ENCODE assay signal across 1 cellular context in the genomic region with DNA sequence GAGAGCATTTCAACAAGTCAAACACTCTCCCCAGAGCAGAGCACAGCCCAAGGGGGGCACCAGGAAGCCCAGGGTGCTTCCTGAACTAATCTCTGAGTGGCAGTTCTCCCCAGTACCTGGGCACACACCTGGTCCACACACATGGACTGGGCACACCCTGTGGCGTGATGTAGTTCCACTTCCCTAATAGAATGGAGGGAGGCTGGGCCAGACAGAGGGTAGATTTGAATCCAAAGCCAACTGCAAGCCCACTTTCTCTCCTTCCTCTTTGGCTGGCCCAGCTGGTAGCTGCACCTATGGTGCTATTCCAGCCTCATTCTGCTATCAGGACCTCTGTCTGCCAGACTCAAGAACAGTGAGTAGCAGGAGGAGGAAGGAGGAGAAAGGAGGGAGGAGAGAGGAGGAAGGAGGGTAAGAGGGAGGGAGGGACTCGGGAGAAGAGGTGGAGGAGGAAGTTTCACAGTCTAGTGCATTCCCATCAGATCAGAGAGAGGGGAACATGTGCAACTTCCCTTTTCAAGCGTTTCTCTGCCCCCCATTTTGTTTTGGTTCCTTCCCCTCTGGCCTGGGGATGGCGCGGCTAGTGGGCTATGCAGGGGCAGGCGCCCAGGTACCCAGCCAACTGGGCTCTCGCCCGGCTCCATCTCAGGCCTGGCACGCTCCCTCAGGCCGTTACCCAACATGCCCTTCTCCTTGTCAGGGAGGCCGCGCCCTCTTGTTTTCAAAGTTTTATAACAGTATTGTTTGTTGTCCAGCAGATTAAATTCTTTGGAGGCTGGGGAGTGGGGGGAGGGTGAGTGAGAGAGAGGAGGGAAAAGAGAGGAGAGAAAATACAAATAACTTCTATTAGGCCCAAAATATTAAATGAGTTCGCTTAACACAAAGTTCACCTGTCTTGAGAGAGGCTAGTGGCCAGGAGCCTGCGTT.
TF ChIP-seq lines count a peak whose summit lies in the region.

No MANE protein-coding gene starts in this region.

TF ChIP-seq in K562, 482 proteins besides CTCF, POLR2A, EP300 and RAD21 (continued from another document and continues in another):
- TF ChIP-seq, protein P1, sequence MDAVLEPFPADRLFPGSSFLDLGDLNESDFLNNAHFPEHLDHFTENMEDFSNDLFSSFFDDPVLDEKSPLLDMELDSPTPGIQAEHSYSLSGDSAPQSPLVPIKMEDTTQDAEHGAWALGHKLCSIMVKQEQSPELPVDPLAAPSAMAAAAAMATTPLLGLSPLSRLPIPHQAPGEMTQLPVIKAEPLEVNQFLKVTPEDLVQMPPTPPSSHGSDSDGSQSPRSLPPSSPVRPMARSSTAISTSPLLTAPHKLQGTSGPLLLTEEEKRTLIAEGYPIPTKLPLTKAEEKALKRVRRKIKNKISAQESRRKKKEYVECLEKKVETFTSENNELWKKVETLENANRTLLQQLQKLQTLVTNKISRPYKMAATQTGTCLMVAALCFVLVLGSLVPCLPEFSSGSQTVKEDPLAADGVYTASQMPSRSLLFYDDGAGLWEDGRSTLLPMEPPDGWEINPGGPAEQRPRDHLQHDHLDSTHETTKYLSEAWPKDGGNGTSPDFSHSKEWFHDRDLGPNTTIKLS (IDR thresholded peaks at IDR 0.05; ENCODE audit: borderline replicate concordance, low read depth): no peak
- TF ChIP-seq ARNT (IDR thresholded peaks at IDR 0.05) (no peak), PURB (CRISPR knock-in tag; IDR thresholded peaks at IDR 0.05; ENCODE audit: low read depth) (0 out of 2 replicates have a peak, but pooled peaks have one; percentile 60), MTA1 (IDR thresholded peaks at IDR 0.05; ENCODE audit: borderline replicate concordance) (0 out of 2 replicates have a peak, but pooled peaks have one; percentile 53), SAFB2 (IDR thresholded peaks at IDR 0.05; ENCODE audit: borderline replicate concordance, low read depth, low read length, severe bottlenecking) (no peak), YY1 (IDR thresholded peaks at IDR 0.05; ENCODE audit: borderline replicate concordance in 1 of 3, control insufficient read depth in 1 of 3, extremely low read depth in 1 of 3, insufficient read depth in 3 of 3, insufficient read length in 1 of 3, insufficient replicate concordance in 2 of 3, low read depth in 1 of 3, low read length in 2 of 3) (peak in 1 of 3 experiments; percentile 37), SMARCC2 (IDR thresholded peaks at IDR 0.05; ENCODE audit: low read depth) (no peak), RBM14 (IDR thresholded peaks at IDR 0.05; ENCODE audit: borderline replicate concordance, insufficient read depth, low read depth, low read length) (no peak), NBN (IDR thresholded peaks at IDR 0.05; ENCODE audit: low read depth) (no peak), CEBPB (tag; IDR thresholded peaks at IDR 0.05) (no peak), SRSF7 (optimal IDR thresholded peaks at IDR 0.05; ENCODE audit: low read depth, low read length) (no peak), ZNF583 (CRISPR knock-in tag; IDR thresholded peaks at IDR 0.05) (peak; percentile 85; the same call in 1 of the 2 replicates), ETV6 (IDR thresholded peaks at IDR 0.05; ENCODE audit: borderline replicate concordance in 1 of 2, low read depth in 2 of 2, low read length in 1 of 2) (0 out of 4 replicates have a peak, but pooled peaks of 1 of the 2 experiments have one; percentile 69), ETV6 (CRISPR knock-in tag; IDR thresholded peaks at IDR 0.05; ENCODE audit: borderline replicate concordance) (no peak), SMARCB1 (IDR thresholded peaks at IDR 0.05; ENCODE audit: insufficient read length, low read depth) (no peak), ZEB2 (IDR thresholded peaks at IDR 0.05) (peak; percentile 72), SOX6 (IDR thresholded peaks at IDR 0.05) (no peak), FIP1L1 (IDR thresholded peaks at IDR 0.05; ENCODE audit: low read depth, low read length, poor library complexity, severe bottlenecking) (no peak), FOXA3 (CRISPR knock-in tag; conservative IDR thresholded peaks at IDR 0.05 in 1 of 2, IDR thresholded peaks at IDR 0.05 in 1 of 2) (no peak), ZNF76 (CRISPR knock-in tag; IDR thresholded peaks at IDR 0.05; ENCODE audit: borderline replicate concordance) (0 out of 2 replicates have a peak, but pooled peaks have one; percentile 22), OTX1 (CRISPR knock-in tag; IDR thresholded peaks at IDR 0.05) (peak; percentile 31; the same call in 1 of the 2 replicates), ZNF316 (IDR thresholded peaks at IDR 0.05) (no peak), PHF8 (IDR thresholded peaks at IDR 0.05; ENCODE audit: borderline replicate concordance, low read length) (no peak), ELF4 (CRISPR knock-in tag; IDR thresholded peaks at IDR 0.05) (no peak), GATAD2A (IDR thresholded peaks at IDR 0.05) (peak; percentile 57; the same call in 1 of the 2 replicates), MAZ (CRISPR knock-in tag; conservative IDR thresholded peaks at IDR 0.05 in 1 of 2, IDR thresholded peaks at IDR 0.05 in 1 of 2) (peak; percentile 33 to 58; a peak in 1 of 4 replicates), JUND (IDR thresholded peaks at IDR 0.05; ENCODE audit: borderline replicate concordance, low read depth, low read length) (peak; percentile 61), JUND (tag; IDR thresholded peaks at IDR 0.05; ENCODE audit: borderline replicate concordance, low read depth, low read length) (no peak; the same call in 2 of the 3 replicates), NR2C1 (IDR thresholded peaks at IDR 0.05) (no peak), NR2C1 (tag; IDR thresholded peaks at IDR 0.05) (peak; percentile 56; the same call in 1 of the 2 replicates), NR3C1 (CRISPR knock-in tag; IDR thresholded peaks at IDR 0.05) (no peak), TEAD4 (IDR thresholded peaks at IDR 0.05; ENCODE audit: low read length) (peak; percentile 34; the same call in 1 of the 2 replicates), TEAD4 (CRISPR knock-in tag; IDR thresholded peaks at IDR 0.05; ENCODE audit: borderline replicate concordance) (no peak), KDM4B (IDR thresholded peaks at IDR 0.05; ENCODE audit: borderline replicate concordance in 2 of 2, low read depth in 1 of 2) (no peak), CXXC5 (CRISPR knock-in tag; IDR thresholded peaks at IDR 0.05) (peak; percentile 34; the same call in 1 of the 2 replicates), HDAC8 (tag; IDR thresholded peaks at IDR 0.05) (no peak), KDM5B (IDR thresholded peaks at IDR 0.05; ENCODE audit: insufficient replicate concordance, low read depth, low read length) (no peak), MYNN (IDR thresholded peaks at IDR 0.05) (no peak), MYNN (CRISPR knock-in tag; IDR thresholded peaks at IDR 0.05) (no peak), ZNF717 (CRISPR knock-in tag; IDR thresholded peaks at IDR 0.05) (no peak), ZFP1 (CRISPR knock-in tag; IDR thresholded peaks at IDR 0.05) (0 out of 2 replicates have a peak, but pooled peaks have one; percentile 15), ZBTB17 (CRISPR knock-in tag; IDR thresholded peaks at IDR 0.05) (no peak; the same call in 1 of the 2 replicates), HMGN3 (IDR thresholded peaks at IDR 0.05; ENCODE audit: borderline replicate concordance, extremely low read depth, insufficient read length, low read depth, low read length) (peak; percentile 29)
- TF ChIP-seq, protein P2, sequence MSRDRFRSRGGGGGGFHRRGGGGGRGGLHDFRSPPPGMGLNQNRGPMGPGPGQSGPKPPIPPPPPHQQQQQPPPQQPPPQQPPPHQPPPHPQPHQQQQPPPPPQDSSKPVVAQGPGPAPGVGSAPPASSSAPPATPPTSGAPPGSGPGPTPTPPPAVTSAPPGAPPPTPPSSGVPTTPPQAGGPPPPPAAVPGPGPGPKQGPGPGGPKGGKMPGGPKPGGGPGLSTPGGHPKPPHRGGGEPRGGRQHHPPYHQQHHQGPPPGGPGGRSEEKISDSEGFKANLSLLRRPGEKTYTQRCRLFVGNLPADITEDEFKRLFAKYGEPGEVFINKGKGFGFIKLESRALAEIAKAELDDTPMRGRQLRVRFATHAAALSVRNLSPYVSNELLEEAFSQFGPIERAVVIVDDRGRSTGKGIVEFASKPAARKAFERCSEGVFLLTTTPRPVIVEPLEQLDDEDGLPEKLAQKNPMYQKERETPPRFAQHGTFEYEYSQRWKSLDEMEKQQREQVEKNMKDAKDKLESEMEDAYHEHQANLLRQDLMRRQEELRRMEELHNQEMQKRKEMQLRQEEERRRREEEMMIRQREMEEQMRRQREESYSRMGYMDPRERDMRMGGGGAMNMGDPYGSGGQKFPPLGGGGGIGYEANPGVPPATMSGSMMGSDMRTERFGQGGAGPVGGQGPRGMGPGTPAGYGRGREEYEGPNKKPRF (IDR thresholded peaks at IDR 0.05; ENCODE audit: low read depth, low read length): no peak
- TF ChIP-seq, protein P3, sequence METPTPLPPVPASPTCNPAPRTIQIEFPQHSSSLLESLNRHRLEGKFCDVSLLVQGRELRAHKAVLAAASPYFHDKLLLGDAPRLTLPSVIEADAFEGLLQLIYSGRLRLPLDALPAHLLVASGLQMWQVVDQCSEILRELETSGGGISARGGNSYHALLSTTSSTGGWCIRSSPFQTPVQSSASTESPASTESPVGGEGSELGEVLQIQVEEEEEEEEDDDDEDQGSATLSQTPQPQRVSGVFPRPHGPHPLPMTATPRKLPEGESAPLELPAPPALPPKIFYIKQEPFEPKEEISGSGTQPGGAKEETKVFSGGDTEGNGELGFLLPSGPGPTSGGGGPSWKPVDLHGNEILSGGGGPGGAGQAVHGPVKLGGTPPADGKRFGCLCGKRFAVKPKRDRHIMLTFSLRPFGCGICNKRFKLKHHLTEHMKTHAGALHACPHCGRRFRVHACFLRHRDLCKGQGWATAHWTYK (CRISPR knock-in tag; IDR thresholded peaks at IDR 0.05): 0 out of 2 replicates have a peak, but pooled peaks have one; percentile 43
- TF ChIP-seq, protein P4, sequence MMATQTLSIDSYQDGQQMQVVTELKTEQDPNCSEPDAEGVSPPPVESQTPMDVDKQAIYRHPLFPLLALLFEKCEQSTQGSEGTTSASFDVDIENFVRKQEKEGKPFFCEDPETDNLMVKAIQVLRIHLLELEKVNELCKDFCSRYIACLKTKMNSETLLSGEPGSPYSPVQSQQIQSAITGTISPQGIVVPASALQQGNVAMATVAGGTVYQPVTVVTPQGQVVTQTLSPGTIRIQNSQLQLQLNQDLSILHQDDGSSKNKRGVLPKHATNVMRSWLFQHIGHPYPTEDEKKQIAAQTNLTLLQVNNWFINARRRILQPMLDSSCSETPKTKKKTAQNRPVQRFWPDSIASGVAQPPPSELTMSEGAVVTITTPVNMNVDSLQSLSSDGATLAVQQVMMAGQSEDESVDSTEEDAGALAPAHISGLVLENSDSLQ (IDR thresholded peaks at IDR 0.05): peak; percentile 28; the same call in 1 of the 2 replicates
- TF ChIP-seq, protein P5, sequence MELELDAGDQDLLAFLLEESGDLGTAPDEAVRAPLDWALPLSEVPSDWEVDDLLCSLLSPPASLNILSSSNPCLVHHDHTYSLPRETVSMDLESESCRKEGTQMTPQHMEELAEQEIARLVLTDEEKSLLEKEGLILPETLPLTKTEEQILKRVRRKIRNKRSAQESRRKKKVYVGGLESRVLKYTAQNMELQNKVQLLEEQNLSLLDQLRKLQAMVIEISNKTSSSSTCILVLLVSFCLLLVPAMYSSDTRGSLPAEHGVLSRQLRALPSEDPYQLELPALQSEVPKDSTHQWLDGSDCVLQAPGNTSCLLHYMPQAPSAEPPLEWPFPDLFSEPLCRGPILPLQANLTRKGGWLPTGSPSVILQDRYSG (tag; conservative IDR thresholded peaks at IDR 0.05; ENCODE audit: low read depth): no peak; the same call in 1 of the 2 replicates
- TF ChIP-seq, protein P6, sequence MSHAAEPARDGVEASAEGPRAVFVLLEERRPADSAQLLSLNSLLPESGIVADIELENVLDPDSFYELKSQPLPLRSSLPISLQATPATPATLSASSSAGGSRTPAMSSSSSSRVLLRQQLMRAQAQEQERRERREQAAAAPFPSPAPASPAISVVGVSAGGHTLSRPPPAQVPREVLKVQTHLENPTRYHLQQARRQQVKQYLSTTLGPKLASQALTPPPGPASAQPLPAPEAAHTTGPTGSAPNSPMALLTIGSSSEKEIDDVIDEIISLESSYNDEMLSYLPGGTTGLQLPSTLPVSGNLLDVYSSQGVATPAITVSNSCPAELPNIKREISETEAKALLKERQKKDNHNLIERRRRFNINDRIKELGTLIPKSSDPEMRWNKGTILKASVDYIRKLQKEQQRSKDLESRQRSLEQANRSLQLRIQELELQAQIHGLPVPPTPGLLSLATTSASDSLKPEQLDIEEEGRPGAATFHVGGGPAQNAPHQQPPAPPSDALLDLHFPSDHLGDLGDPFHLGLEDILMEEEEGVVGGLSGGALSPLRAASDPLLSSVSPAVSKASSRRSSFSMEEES (CRISPR knock-in tag; IDR thresholded peaks at IDR 0.05): no peak
- TF ChIP-seq, protein P7, sequence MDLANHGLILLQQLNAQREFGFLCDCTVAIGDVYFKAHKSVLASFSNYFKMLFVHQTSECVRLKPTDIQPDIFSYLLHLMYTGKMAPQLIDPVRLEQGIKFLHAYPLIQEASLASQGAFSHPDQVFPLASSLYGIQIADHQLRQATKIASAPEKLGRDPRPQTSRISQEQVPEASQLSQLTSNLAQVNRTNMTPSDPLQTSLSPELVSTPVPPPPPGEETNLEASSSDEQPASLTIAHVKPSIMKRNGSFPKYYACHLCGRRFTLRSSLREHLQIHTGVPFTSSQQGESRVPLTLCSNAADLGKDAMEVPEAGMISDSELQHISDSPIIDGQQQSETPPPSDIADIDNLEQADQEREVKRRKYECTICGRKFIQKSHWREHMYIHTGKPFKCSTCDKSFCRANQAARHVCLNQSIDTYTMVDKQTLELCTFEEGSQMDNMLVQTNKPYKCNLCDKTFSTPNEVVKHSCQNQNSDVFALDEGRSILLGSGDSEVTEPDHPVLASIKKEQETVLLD (IDR thresholded peaks at IDR 0.05): no peak
- TF ChIP-seq, protein P8, sequence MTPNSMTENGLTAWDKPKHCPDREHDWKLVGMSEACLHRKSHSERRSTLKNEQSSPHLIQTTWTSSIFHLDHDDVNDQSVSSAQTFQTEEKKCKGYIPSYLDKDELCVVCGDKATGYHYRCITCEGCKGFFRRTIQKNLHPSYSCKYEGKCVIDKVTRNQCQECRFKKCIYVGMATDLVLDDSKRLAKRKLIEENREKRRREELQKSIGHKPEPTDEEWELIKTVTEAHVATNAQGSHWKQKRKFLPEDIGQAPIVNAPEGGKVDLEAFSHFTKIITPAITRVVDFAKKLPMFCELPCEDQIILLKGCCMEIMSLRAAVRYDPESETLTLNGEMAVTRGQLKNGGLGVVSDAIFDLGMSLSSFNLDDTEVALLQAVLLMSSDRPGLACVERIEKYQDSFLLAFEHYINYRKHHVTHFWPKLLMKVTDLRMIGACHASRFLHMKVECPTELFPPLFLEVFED (CRISPR knock-in tag; conservative IDR thresholded peaks at IDR 0.05): no peak
- TF ChIP-seq, protein P9, sequence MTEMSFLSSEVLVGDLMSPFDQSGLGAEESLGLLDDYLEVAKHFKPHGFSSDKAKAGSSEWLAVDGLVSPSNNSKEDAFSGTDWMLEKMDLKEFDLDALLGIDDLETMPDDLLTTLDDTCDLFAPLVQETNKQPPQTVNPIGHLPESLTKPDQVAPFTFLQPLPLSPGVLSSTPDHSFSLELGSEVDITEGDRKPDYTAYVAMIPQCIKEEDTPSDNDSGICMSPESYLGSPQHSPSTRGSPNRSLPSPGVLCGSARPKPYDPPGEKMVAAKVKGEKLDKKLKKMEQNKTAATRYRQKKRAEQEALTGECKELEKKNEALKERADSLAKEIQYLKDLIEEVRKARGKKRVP (CRISPR knock-in tag; IDR thresholded peaks at IDR 0.05): peak; percentile 69
